17 cellular contexts compared by ENCODE assay signal in the genomic region with DNA sequence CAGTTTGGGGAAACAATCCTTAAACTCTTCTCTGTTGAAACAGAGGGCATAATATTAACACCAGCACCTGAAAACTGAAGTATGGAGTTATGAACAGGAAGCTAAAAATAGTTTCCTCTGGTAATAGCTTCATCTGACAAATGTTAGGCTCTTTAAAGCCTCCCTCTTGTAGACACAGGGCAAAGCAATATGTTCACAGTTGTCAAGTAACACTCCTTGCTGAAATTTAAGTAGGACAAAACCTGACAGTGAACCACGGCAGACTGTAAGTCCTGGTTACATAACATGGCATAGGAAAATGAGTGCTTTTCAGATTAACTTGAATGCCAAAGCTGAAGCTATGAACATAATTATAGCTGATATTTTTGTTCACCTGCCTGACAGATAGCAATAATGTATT.
"Had no signal": no experiment of that assay in that cellular context is flagged by ENCODE, and none has a peak within 500 bp of the region (broad histone marks: within the 10 kb centered on the region; RNA-seq: fewer than 3 reads in every experiment).

No MANE protein-coding gene starts in this region.

- H3K4me1 ChIP-seq: body of pancreas, tibial artery had no signal

- ATAC-seq: activated CD8-positive, alpha-beta memory T cell treated with anti-CD3 and anti-CD28 coated beads, Interleukin-2, amount 10 ng/mL, durations not matched to agents 7 days and 5 days; body of pancreas; mucosa of descending colon; naive thymus-derived CD4-positive, alpha-beta T cell; stimulated activated naive CD8-positive, alpha-beta T cell treated with anti-CD3 and anti-CD28 coated beads, Interleukin-15, Interleukin-2, amounts not matched to agents 100 U/mL and 50 U/mL, for 24 hours had no signal

- DNase-seq: activated B cell treated with CpG ODN at 0.5 μM for 24 hours; activated CD4-positive, alpha-beta memory T cell treated with anti-CD3 and anti-CD28 coated beads for 36 hours; activated CD4-positive, alpha-beta T cell treated with anti-CD3 and anti-CD28 coated beads for 4 hours; activated CD8-positive, alpha-beta memory T cell treated with anti-CD3 and anti-CD28 coated beads, Interleukin-2, amount 10 ng/mL, durations not matched to agents 7 days and 5 days; activated naive CD4-positive, alpha-beta T cell treated with anti-CD3 and anti-CD28 coated beads for 36 hours; body of pancreas; dorsolateral prefrontal cortex; kidney; mucosa of descending colon; naive thymus-derived CD4-positive, alpha-beta T cell; ovary; stimulated activated CD4-positive, alpha-beta T cell treated with anti-CD3 and anti-CD28 coated beads, Interleukin-2, amount 100 ng/mL, for 24 hours; stimulated activated naive CD8-positive, alpha-beta T cell treated with anti-CD3 and anti-CD28 coated beads, Interleukin-15, Interleukin-2, amounts not matched to agents 100 U/mL and 50 U/mL, for 24 hours; substantia nigra; T-helper 1 cell; T-helper 9 cell; tibial artery had no signal

- H3K27me3 ChIP-seq: body of pancreas, dorsolateral prefrontal cortex, ovary, tibial artery had no signal

- H3K36me3 ChIP-seq: ovary, tibial artery had no signal

- H3K9me3 ChIP-seq: body of pancreas, mucosa of descending colon, ovary, tibial artery had no signal

- H3K27ac ChIP-seq: body of pancreas, dorsolateral prefrontal cortex, ovary, tibial artery had no signal

- H3K4me3 ChIP-seq: body of pancreas, dorsolateral prefrontal cortex, mucosa of descending colon, ovary, tibial artery had no signal
